1 cellular context compared by ENCODE assay signal in the genomic region with DNA sequence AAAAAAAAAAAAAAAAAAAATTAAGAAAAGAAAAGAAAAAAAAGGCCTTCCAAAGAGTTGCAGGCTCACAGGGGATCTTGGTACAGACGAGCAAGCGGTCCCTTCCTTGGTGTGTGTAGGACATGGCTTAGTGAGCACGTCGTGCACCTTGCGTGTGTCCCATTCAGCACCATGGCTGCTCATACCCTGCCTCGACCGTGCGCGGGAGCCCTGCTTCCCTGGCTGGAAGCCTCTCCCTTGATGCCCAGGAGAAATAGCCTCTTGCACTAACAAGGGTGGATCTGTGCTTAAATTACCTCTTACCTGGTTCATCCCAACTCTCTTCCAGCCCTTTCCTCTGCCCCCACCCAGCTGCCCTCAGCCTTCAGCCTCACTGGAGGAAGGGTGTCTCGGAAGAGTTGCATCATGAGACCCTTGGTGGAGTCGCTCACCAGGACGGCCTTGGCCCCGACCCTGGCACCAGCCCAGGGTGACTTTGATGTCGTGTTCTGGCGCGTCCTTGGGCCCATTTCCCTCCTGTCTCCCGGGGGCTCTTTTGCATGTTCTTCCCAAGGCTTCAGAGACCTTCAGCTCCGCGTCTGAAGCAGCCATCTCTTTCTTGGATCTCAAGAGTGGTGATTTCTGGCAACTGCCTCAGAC.
TF ChIP-seq lines count a peak whose summit lies in the region.

No MANE protein-coding gene starts in this region.

TF ChIP-seq in HepG2, 621 proteins besides CTCF, POLR2A, EP300 and RAD21 (continued from another document):
- TF ChIP-seq NR2F6 (IDR thresholded peaks at IDR 0.05) (peak; percentile 32; the same call in 1 of the 2 replicates), NR2F6 (CRISPR knock-in tag; IDR thresholded peaks at IDR 0.05) (0 out of 2 replicates have a peak, but pooled peaks have one; percentile 35), ZNF543 (CRISPR knock-in tag; IDR thresholded peaks at IDR 0.05) (no peak), ZNF431 (CRISPR knock-in tag; IDR thresholded peaks at IDR 0.05; ENCODE audit: borderline replicate concordance, low read depth) (no peak), NRL (CRISPR knock-in tag; IDR thresholded peaks at IDR 0.05; ENCODE audit: borderline replicate concordance) (peak; percentile 29; the same call in 1 of the 2 replicates), RARA (CRISPR knock-in tag; IDR thresholded peaks at IDR 0.05) (peak; percentile 40), HOXA3 (CRISPR knock-in tag; IDR thresholded peaks at IDR 0.05) (0 out of 2 replicates have a peak, but pooled peaks have one; percentile 24), ZNF496 (CRISPR knock-in tag; IDR thresholded peaks at IDR 0.05; ENCODE audit: insufficient replicate concordance) (no peak), CEBPB (IDR thresholded peaks at IDR 0.05; ENCODE audit: borderline replicate concordance, low read depth, low read length) (peak; percentile 22; the same call in 1 of the 2 replicates), MED1 (CRISPR knock-in tag; IDR thresholded peaks at IDR 0.05) (peak; percentile 21; the same call in 1 of the 2 replicates), HNF4A (CRISPR knock-in tag; IDR thresholded peaks at IDR 0.05) (peak; percentile 45; the same call in 1 of the 2 replicates), ZNF687 (CRISPR knock-in tag; IDR thresholded peaks at IDR 0.05) (peak; percentile 18; the same call in 1 of the 2 replicates), ZNF512 (CRISPR knock-in tag; IDR thresholded peaks at IDR 0.05) (no peak), ATF4 (CRISPR knock-in tag; IDR thresholded peaks at IDR 0.05) (peak in 1 of 2 experiments; percentile 67; a peak in 2 of 4 replicates), ZNF550 (CRISPR knock-in tag; IDR thresholded peaks at IDR 0.05; ENCODE audit: borderline replicate concordance) (no peak), ZNF235 (CRISPR knock-in tag; IDR thresholded peaks at IDR 0.05; ENCODE audit: borderline replicate concordance) (no peak)
- TF ChIP-seq, protein P1, sequence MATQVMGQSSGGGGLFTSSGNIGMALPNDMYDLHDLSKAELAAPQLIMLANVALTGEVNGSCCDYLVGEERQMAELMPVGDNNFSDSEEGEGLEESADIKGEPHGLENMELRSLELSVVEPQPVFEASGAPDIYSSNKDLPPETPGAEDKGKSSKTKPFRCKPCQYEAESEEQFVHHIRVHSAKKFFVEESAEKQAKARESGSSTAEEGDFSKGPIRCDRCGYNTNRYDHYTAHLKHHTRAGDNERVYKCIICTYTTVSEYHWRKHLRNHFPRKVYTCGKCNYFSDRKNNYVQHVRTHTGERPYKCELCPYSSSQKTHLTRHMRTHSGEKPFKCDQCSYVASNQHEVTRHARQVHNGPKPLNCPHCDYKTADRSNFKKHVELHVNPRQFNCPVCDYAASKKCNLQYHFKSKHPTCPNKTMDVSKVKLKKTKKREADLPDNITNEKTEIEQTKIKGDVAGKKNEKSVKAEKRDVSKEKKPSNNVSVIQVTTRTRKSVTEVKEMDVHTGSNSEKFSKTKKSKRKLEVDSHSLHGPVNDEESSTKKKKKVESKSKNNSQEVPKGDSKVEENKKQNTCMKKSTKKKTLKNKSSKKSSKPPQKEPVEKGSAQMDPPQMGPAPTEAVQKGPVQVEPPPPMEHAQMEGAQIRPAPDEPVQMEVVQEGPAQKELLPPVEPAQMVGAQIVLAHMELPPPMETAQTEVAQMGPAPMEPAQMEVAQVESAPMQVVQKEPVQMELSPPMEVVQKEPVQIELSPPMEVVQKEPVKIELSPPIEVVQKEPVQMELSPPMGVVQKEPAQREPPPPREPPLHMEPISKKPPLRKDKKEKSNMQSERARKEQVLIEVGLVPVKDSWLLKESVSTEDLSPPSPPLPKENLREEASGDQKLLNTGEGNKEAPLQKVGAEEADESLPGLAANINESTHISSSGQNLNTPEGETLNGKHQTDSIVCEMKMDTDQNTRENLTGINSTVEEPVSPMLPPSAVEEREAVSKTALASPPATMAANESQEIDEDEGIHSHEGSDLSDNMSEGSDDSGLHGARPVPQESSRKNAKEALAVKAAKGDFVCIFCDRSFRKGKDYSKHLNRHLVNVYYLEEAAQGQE (IDR thresholded peaks at IDR 0.05; ENCODE audit: borderline replicate concordance in 1 of 2, low read depth in 1 of 2, low read length in 2 of 2), result no peak
- TF ChIP-seq, protein P2, sequence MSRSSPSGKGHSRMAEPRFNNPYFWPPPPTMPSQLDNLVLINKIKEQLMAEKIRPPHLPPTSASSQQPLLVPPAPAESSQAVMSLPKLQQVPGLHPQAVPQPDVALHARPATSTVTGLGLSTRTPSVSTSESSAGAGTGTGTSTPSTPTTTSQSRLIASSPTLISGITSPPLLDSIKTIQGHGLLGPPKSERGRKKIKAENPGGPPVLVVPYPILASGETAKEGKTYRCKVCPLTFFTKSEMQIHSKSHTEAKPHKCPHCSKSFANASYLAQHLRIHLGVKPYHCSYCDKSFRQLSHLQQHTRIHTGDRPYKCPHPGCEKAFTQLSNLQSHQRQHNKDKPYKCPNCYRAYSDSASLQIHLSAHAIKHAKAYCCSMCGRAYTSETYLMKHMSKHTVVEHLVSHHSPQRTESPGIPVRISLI (CRISPR knock-in tag; IDR thresholded peaks at IDR 0.05; ENCODE audit: borderline replicate concordance), result no peak
- TF ChIP-seq, protein P3, sequence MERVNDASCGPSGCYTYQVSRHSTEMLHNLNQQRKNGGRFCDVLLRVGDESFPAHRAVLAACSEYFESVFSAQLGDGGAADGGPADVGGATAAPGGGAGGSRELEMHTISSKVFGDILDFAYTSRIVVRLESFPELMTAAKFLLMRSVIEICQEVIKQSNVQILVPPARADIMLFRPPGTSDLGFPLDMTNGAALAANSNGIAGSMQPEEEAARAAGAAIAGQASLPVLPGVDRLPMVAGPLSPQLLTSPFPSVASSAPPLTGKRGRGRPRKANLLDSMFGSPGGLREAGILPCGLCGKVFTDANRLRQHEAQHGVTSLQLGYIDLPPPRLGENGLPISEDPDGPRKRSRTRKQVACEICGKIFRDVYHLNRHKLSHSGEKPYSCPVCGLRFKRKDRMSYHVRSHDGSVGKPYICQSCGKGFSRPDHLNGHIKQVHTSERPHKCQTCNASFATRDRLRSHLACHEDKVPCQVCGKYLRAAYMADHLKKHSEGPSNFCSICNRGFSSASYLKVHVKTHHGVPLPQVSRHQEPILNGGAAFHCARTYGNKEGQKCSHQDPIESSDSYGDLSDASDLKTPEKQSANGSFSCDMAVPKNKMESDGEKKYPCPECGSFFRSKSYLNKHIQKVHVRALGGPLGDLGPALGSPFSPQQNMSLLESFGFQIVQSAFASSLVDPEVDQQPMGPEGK (CRISPR knock-in tag; IDR thresholded peaks at IDR 0.05), result 0 out of 2 replicates have a peak, but pooled peaks have one; percentile 9
- TF ChIP-seq, protein P4, sequence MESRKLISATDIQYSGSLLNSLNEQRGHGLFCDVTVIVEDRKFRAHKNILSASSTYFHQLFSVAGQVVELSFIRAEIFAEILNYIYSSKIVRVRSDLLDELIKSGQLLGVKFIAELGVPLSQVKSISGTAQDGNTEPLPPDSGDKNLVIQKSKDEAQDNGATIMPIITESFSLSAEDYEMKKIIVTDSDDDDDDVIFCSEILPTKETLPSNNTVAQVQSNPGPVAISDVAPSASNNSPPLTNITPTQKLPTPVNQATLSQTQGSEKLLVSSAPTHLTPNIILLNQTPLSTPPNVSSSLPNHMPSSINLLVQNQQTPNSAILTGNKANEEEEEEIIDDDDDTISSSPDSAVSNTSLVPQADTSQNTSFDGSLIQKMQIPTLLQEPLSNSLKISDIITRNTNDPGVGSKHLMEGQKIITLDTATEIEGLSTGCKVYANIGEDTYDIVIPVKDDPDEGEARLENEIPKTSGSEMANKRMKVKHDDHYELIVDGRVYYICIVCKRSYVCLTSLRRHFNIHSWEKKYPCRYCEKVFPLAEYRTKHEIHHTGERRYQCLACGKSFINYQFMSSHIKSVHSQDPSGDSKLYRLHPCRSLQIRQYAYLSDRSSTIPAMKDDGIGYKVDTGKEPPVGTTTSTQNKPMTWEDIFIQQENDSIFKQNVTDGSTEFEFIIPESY (CRISPR knock-in tag; IDR thresholded peaks at IDR 0.05), result peak; percentile 62
